37 cellular contexts compared by ENCODE assay signal in genomic region chr17:66873962-66874361, GRCh38. TPM values are rescaled to one million over a fixed set of nuclear protein-coding genes. Genes with fewer than 3 reads are reported as not detected.
"Had no signal": no experiment of that assay in that cellular context is flagged by ENCODE, and none has a peak within 500 bp of the region (broad histone marks: within the 10 kb centered on the region; RNA-seq: fewer than 3 reads in every experiment).

No MANE protein-coding gene starts in this region.

- DNase-seq: Kasumi-1, MG63, MM.1S, MV-4-11, NCI-H1048, NCI-H1092, NCI-H1092 treated with DMSO at 0.1 percent for 48 hours, NCI-H1105, NCI-H1105 treated with DMSO at 0.1 percent for 48 hours, NCI-H1417, NCI-H1417 treated with DMSO at 0.1 percent for 48 hours, NCI-H1436, NCI-H1436 treated with DMSO at 0.1 percent for 48 hours, NCI-H146, NCI-H1694, NCI-H1694 treated with DMSO at 0.1 percent for 48 hours, NCI-H187, NCI-H187 treated with DMSO at 0.1 percent for 48 hours, NCI-H1930, NCI-H2029, NCI-H2029 treated with DMSO at 0.1 percent for 48 hours, NCI-H2081, NCI-H2081 treated with DMSO at 0.1 percent for 48 hours, NCI-H2107, NCI-H2171, NCI-H2227 treated with DMSO at 0.1 percent for 48 hours, NCI-H226, NCI-H345, NCI-H446, NCI-H446 treated with DMSO at 0.1 percent for 48 hours, NCI-H510A, NCI-H510A treated with DMSO at 0.1 percent for 48 hours, NCI-H524 had no signal

- H3K36me3 ChIP-seq: MG63 had no signal

- H3K4me3 ChIP-seq: MG63 had no signal

- H3K9me3 ChIP-seq: MG63 had no signal

RNA-seq across cellular contexts. Expression of gene CACNG5, which starts 39.0 kb away (rescaled TPM):
- total RNA-seq: LHCN-M2, M059J, MCF 10A, NCI-H460 had no signal
